Comparison of ENCODE assay signal across 15 cellular contexts in the genomic region with DNA sequence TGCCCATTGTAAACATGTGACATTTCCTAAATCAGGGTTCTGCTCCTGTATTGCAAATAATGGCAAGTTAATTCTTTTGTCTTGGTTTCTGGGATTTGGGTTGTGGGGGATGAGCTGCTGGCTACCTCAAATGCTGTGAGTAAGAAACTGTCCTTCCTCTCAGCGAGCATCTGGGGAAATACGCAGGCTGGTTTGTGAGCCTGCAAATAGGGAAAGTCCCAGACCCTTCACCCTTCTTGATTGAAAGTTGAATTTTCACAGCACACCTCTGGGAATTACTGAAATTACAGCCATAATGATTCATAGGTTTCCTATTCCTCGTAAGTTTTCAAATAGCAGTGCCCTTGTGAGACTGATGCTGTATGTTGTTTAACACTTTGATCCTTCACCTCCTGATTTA.
DNase-seq lines count a peak whose midpoint lies in the region; ATAC-seq and TF ChIP-seq lines count a peak whose summit lies in the region.
"Had no signal": no experiment of that assay in that cellular context is flagged by ENCODE, and none has a peak within 500 bp of the region (broad histone marks: within the 10 kb centered on the region; RNA-seq: fewer than 3 reads in every experiment).

No MANE protein-coding gene starts in this region.

- peaks cover 31% of the 10 kb centered on the region for H3K4me1 ChIP-seq in DND-41 (ENCODE audit: insufficient read depth, low read length)

- no peak for ATAC-seq in DND-41 (ENCODE audit: insufficient read depth, low read depth)
- peak; percentile 49 for ATAC-seq in GM19023 (IDR thresholded peaks at IDR 0.05; ENCODE audit: unreplicated experiment)
- peak; percentile 59 for ATAC-seq in HG02852 (IDR thresholded peaks at IDR 0.05; ENCODE audit: unreplicated experiment)
- ATAC-seq in HG02763 (IDR thresholded peaks at IDR 0.05; ENCODE audit: unreplicated experiment) = no peak
- no peak for ATAC-seq in HG03045 (IDR thresholded peaks at IDR 0.05; ENCODE audit: unreplicated experiment)

- no peaks in the 10 kb centered on the region for H3K27me3 ChIP-seq in DND-41 (ENCODE audit: insufficient read depth, low read length, poor library complexity)

- no peak overlapping the region for H3K4me3 ChIP-seq in DND-41 (ENCODE audit: low read depth in 1 of 2, low read length in 2 of 2)
- H3K4me3 ChIP-seq in astrocyte of the spinal cord (ENCODE audit: low read depth, low read length) = no peak overlapping the region
- H3K4me3 ChIP-seq: left ventricle myocardium inferior had no signal

- H4K20me1 ChIP-seq in DND-41 (ENCODE audit: insufficient read depth, low read length) = no peaks in the 10 kb centered on the region

- no peak for DNase-seq in DND-41
- peak; percentile 25 for DNase-seq in astrocyte of the spinal cord (ENCODE audit: low read depth, low spot score)
- DNase-seq in NK-92 (lab: John Stamatoyannopoulos, UW; ENCODE audit: unreplicated experiment) = no peak
- DNase-seq in CD1c-positive myeloid dendritic cell (ENCODE audit: extremely low spot score) = no peak
- DNase-seq: activated CD4-positive, alpha-beta T cell treated with anti-CD3 and anti-CD28 coated beads, Interleukin-2, amount 50 U/mL, for 1 hour; activated effector memory CD4-positive, alpha-beta T cell treated with Interleukin-2 at 50 U/mL for 16 hours; DMS79; left ventricle myocardium inferior; naive B cell; NCI-H226; stimulated activated CD4-positive, alpha-beta T cell treated with anti-CD3 and anti-CD28 coated beads, Interleukin-2, amount 100 ng/mL, for 24 hours had no signal

- no peak overlapping the region for H3K9ac ChIP-seq in DND-41 (ENCODE audit: low read depth, low read length)

- in situ Hi-C loops in astrocyte of the spinal cord (cut with HindIII; ENCODE audit: low sequenced_read_pairs) = no loop called here

- no peak overlapping the region for H3K27ac ChIP-seq in DND-41 (ENCODE audit: low read length)
- H3K27ac ChIP-seq: left ventricle myocardium inferior had no signal

- TF ChIP-seq CTCF in DND-41 (IDR thresholded peaks at IDR 0.05; ENCODE audit: borderline replicate concordance, extremely low read depth, low read length, poor library complexity, severe bottlenecking) (no peak), astrocyte of the spinal cord (IDR thresholded peaks at IDR 0.05; ENCODE audit: low read depth, low read length) (no peak)

- 0 out of 2 replicates have a peak overlapping the region, but pooled peaks have one; percentile 1 for H2AFZ ChIP-seq in DND-41 (ENCODE audit: low read depth, low read length)

- no peaks in the 10 kb centered on the region for H3K9me3 ChIP-seq in DND-41 (ENCODE audit: insufficient read depth, low read length, severe bottlenecking)
- H3K9me3 ChIP-seq: left ventricle myocardium inferior had no signal

- H3K36me3 ChIP-seq in DND-41 (ENCODE audit: insufficient read depth, low read length) = no peaks in the 10 kb centered on the region
- H3K36me3 ChIP-seq: left ventricle myocardium inferior had no signal

- no peaks in the 10 kb centered on the region for H3K79me2 ChIP-seq in DND-41 (ENCODE audit: insufficient read depth, low read length)

- no peak overlapping the region for H3K4me2 ChIP-seq in DND-41 (ENCODE audit: insufficient read depth, low read length)

Comparison
In these comparisons a context has a peak if more than half of its experiments do, and no peak if none do; other contexts are left out.
1. ATAC-seq: peak in GM19023 (single experiment) and HG02852 (single experiment); none in DND-41 (single experiment), HG02763 (single experiment) and HG03045 (single experiment).